20 cellular contexts compared by ENCODE assay signal in the genomic region with DNA sequence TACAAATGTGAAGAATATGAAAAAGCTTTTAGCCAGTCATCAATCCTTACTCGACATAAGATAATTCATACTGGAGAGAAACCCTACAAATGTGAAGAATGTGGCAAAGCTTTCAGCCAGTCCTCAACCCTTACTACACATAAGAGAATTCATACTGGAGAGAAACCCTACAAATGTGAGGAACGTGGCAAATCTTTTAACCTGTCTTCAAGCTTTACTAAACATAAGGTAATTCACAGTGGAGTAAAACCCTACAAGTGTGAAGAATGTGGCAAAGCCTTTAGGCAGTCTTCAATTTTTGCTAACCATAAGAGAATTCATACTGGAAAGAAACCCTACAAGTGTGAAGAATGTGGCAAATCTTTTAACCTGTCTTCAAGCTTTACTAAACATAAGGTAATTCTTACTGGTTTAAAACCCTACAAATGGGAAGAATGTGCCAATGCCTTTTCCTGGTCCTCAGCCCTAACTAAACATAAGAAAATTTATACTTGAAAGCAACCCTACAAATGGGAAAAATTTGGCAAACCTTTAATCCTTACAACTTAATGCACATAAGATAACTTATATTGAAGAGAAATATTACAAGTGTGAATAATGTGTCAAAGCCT.
A peak's percentile ranks its signal among the peaks of the same experiment; 100 is the strongest.
DNase-seq lines count a peak whose midpoint lies in the region; ATAC-seq, FAIRE-seq and TF ChIP-seq lines count a peak whose summit lies in the region.
"Had no signal": no experiment of that assay in that cellular context is flagged by ENCODE, and none has a peak within 500 bp of the region (broad histone marks: within the 10 kb centered on the region; RNA-seq: fewer than 3 reads in every experiment).

No MANE protein-coding gene starts in this region.

- H3K27me3 ChIP-seq in K562 (ENCODE audit: control insufficient read depth in 2 of 2, insufficient read depth in 2 of 2, low read length in 2 of 2) (no peaks in the 10 kb centered on the region), endodermal cell (ENCODE audit: control insufficient read depth, insufficient read depth, low read length, poor library complexity, severe bottlenecking) (no peaks in the 10 kb centered on the region), subcutaneous abdominal adipose tissue (ENCODE audit: control insufficient read depth in 5 of 5, insufficient read depth in 4 of 5, low read length in 5 of 5) (no peaks in the 10 kb centered on the region)
- H3K27me3 ChIP-seq: BLaER1 treated with 17β-estradiol and CSF1 and Interleukin-3, amounts not matched to agents 10 nM and 100 nM had no signal

- TF ChIP-seq CTCF in HEK293 (tag by site-specific recombination; IDR thresholded peaks at IDR 0.05) (no peak), K562 (IDR thresholded peaks at IDR 0.05 in 2 of 3, conservative IDR thresholded peaks at IDR 0.05 in 1 of 3; ENCODE audit: insufficient read depth in 2 of 3, low read depth in 1 of 3, low read length in 3 of 3) (no peak), endodermal cell (conservative IDR thresholded peaks at IDR 0.05) (no peak)

- H3K4me3 Mint-ChIP-seq in endodermal cell = no peak overlapping the region
- H3K4me3 Mint-ChIP-seq: B cell; CD8-positive, alpha-beta T cell; GM23338; IgD-negative memory B cell had no signal

- H3K36me3 ChIP-seq in HEK293 (ENCODE audit: control insufficient read depth in 2 of 2, insufficient read depth in 1 of 2, low read length in 2 of 2) (no peaks in the 10 kb centered on the region), K562 (ENCODE audit: control insufficient read depth, insufficient read depth, low read length) (no peaks in the 10 kb centered on the region), endodermal cell (ENCODE audit: control insufficient read depth, insufficient read depth, low read length) (peaks cover 18% of the 10 kb centered on the region), subcutaneous abdominal adipose tissue (ENCODE audit: control insufficient read depth in 5 of 5, insufficient read depth in 5 of 5, low read length in 5 of 5) (no peaks in the 10 kb centered on the region)
- H3K36me3 ChIP-seq: BLaER1 treated with 17β-estradiol and CSF1 and Interleukin-3, amounts not matched to agents 10 nM and 100 nM had no signal

- no peaks in the 10 kb centered on the region for H3K79me2 ChIP-seq in K562 (ENCODE audit: control insufficient read depth, insufficient read depth, low read length)

- no TSS peak for BruUV-seq in K562 (replicated peaks; lab: Mats Ljungman, UMichigan)

- H3K4me1 Mint-ChIP-seq in endodermal cell = no peaks in the 10 kb centered on the region
- H3K4me1 Mint-ChIP-seq: B cell, GM23338, IgD-negative memory B cell had no signal

- H3K9ac ChIP-seq in K562 (ENCODE audit: insufficient read depth in 1 of 2, low read depth in 2 of 2, low read length in 2 of 2) = no peak overlapping the region
- H3K9ac ChIP-seq in endodermal cell (ENCODE audit: extremely low read depth, low read length, poor library complexity, severe bottlenecking) = no peak overlapping the region
- H3K9ac ChIP-seq in subcutaneous abdominal adipose tissue (ENCODE audit: low read length in 5 of 5) = no peak overlapping the region
- H3K9ac ChIP-seq: BLaER1 treated with 17β-estradiol and CSF1 and Interleukin-3, amounts not matched to agents 10 nM and 100 nM had no signal

- H3K36me3 Mint-ChIP-seq in endodermal cell (ENCODE audit: low read depth) = peaks cover 57% of the 10 kb centered on the region
- H3K36me3 Mint-ChIP-seq: IgD-negative memory B cell had no signal

- H3K4me3 ChIP-seq in HEK293 (ENCODE audit: low read depth, low read length) = no peak overlapping the region
- H3K4me3 ChIP-seq in K562 = no peak overlapping the region
- peak overlapping the region; percentile 67 for H3K4me3 ChIP-seq in endodermal cell (ENCODE audit: low read length)
- H3K4me3 ChIP-seq in subcutaneous abdominal adipose tissue (ENCODE audit: low read depth in 1 of 5, low read length in 5 of 5) = peak overlapping the region in 3 of 5 donors; percentile 7 to 35 (median 21)
- H3K4me3 ChIP-seq: GM23338 had no signal

- H3K27ac ChIP-seq in HEK293 (ENCODE audit: extremely low read depth, low read depth, low read length) = no peak overlapping the region
- no peak overlapping the region for H3K27ac ChIP-seq in K562 (ENCODE audit: extremely low read depth, low read depth, low read length)
- H3K27ac ChIP-seq in endodermal cell (ENCODE audit: low read depth, low read length) = no peak overlapping the region
- H3K27ac ChIP-seq in subcutaneous abdominal adipose tissue (ENCODE audit: low read depth, low read length) = no peak overlapping the region
- H3K27ac ChIP-seq: BLaER1 treated with 17β-estradiol and CSF1 and Interleukin-3, amounts not matched to agents 10 nM and 100 nM had no signal

- H3K4me1 ChIP-seq in HEK293 (ENCODE audit: control insufficient read depth, insufficient read depth, low read length) (no peaks in the 10 kb centered on the region), K562 (replicated peaks in 1 of 2; ENCODE audit: control insufficient read depth in 2 of 2, insufficient read depth in 2 of 2, low read length in 2 of 2) (no peaks in the 10 kb centered on the region), endodermal cell (ENCODE audit: control insufficient read depth, insufficient read depth, low read length) (no peaks in the 10 kb centered on the region), subcutaneous abdominal adipose tissue (ENCODE audit: control insufficient read depth in 5 of 5, insufficient read depth in 5 of 5, low read length in 5 of 5) (no peaks in the 10 kb centered on the region)
- H3K4me1 ChIP-seq: BLaER1 treated with 17β-estradiol and CSF1 and Interleukin-3, amounts not matched to agents 10 nM and 100 nM had no signal

- no peaks in the 10 kb centered on the region for H3K9me1 ChIP-seq in K562 (ENCODE audit: control insufficient read depth, insufficient read depth, low read length)

- no peak overlapping the region for H2AFZ ChIP-seq in K562 (ENCODE audit: low read depth, low read length)
- H2AFZ ChIP-seq: GM23338 had no signal

- no peak for TF ChIP-seq EP300 in K562 (IDR thresholded peaks at IDR 0.05; ENCODE audit: low read length)

- DNase-seq in K562 (ENCODE audit: extremely low read depth in 1 of 4, low spot score in 3 of 4) (no peak), endodermal cell (no peak), cerebellum (ENCODE audit: low spot score) (no peak), mucosa of gallbladder (ENCODE audit: low spot score) (no peak)
- DNase-seq: 8988T; Calu3; CD8-positive, alpha-beta T cell; DMS53; H7 had no signal

- in situ Hi-C loops in K562 (cut with MboI) = no loop called here

- no peaks in the 10 kb centered on the region for H3K9me3 ChIP-seq in HEK293 (ENCODE audit: control insufficient read depth, insufficient read depth, low read depth, low read length)
- H3K9me3 ChIP-seq in K562 (replicated peaks; ENCODE audit: control insufficient read depth, insufficient read depth, low read depth, low read length) = peaks cover 7% of the 10 kb centered on the region
- peaks cover 94% of the 10 kb centered on the region for H3K9me3 ChIP-seq in endodermal cell (ENCODE audit: control insufficient read depth, low read length)
- peaks cover 21 to 59% (median 41%) of the 10 kb centered on the region in 5 donors for H3K9me3 ChIP-seq in subcutaneous abdominal adipose tissue (ENCODE audit: control insufficient read depth in 5 of 5, low read length in 5 of 5)

- POLR2A ChIA-PET in HEK293 (lab: Yijun Ruan, JAX) = no interaction called here
- POLR2A ChIA-PET in K562 (lab: Yijun Ruan, JAX) = no interaction called here

- 0% methylated on average over 2 of the region's 2 CpGs for WGBS in K562 (ENCODE audit: insufficient coverage, low coverage, missing lambda C conversion rate)
- WGBS in endodermal cell (ENCODE audit: insufficient coverage in 1 of 2, insufficient read length in 1 of 2), 2 experiments = 83 to 91% methylated on average over 1 to 2 of the region's 2 CpGs

- no peak for TF ChIP-seq RAD21 in K562 (CRISPR knock-in tag; conservative IDR thresholded peaks at IDR 0.05 in 1 of 2, IDR thresholded peaks at IDR 0.05 in 1 of 2)

- intact Hi-C loops in K562 (cut with micrococcal nuclease) = no loop called here

- H3K4me2 ChIP-seq in K562 (ENCODE audit: insufficient read depth, low read length) = no peak overlapping the region
- H3K4me2 ChIP-seq: BLaER1 treated with 17β-estradiol and CSF1 and Interleukin-3, amounts not matched to agents 10 nM and 100 nM; GM23338 had no signal

- CTCF ChIA-PET in HEK293 (lab: Yijun Ruan, JAX) = no interaction called here
- CTCF ChIA-PET in K562 (lab: Yijun Ruan, JAX; ENCODE audit: low intra/inter-chr PET ratio) = no interaction called here

- no peaks in the 10 kb centered on the region for H4K20me1 ChIP-seq in K562 (replicated peaks; ENCODE audit: control insufficient read depth, insufficient read depth, low read length)
- H4K20me1 ChIP-seq: BLaER1 treated with 17β-estradiol and CSF1 and Interleukin-3, amounts not matched to agents 10 nM and 100 nM had no signal

- ATAC-seq in K562 = no peak
- ATAC-seq in GM21529 (IDR thresholded peaks at IDR 0.05; ENCODE audit: unreplicated experiment) = no peak
- ATAC-seq: CD8-positive, alpha-beta T cell; GM23338; HepG2 had no signal

- no peak for TF ChIP-seq POLR2A in K562 (conservative IDR thresholded peaks at IDR 0.05)

- H3K9me3 Mint-ChIP-seq in endodermal cell = peaks cover 85% of the 10 kb centered on the region

- no peaks in the 10 kb centered on the region for H3K27me3 Mint-ChIP-seq in endodermal cell (ENCODE audit: insufficient read depth)
- H3K27me3 Mint-ChIP-seq: B cell, IgD-negative memory B cell had no signal

- no peak for FAIRE-seq in K562 (lab: Jason Lieb, UNC)
- FAIRE-seq: G401.6, GM12892, GM18507, HepG2 had no signal

- H3K27ac Mint-ChIP-seq in endodermal cell = no peak overlapping the region
- H3K27ac Mint-ChIP-seq: B cell; CD8-positive, alpha-beta T cell; GM23338; IgD-negative memory B cell had no signal

TF ChIP-seq in HEK293, 187 proteins besides CTCF, POLR2A, EP300 and RAD21:
- TF ChIP-seq ZNF138 (tag by site-specific recombination; IDR thresholded peaks at IDR 0.05; ENCODE audit: borderline replicate concordance) (no peak), SETDB1 (IDR thresholded peaks at IDR 0.05; ENCODE audit: insufficient read length, low read length) (peak; percentile 79), ZNF274 (IDR thresholded peaks at IDR 0.05; ENCODE audit: low read length) (no peak), ZNF274 (tag by site-specific recombination; IDR thresholded peaks at IDR 0.05; ENCODE audit: borderline replicate concordance) (peak; percentile 80; the same call in 1 of the 2 replicates)
TF ChIP-seq in HEK293: peak in this region for 2.

TF ChIP-seq in K562, 482 proteins besides CTCF, POLR2A, EP300 and RAD21 (continues in another document):
- peak; percentile 93 for TF ChIP-seq ZNF274 (IDR thresholded peaks at IDR 0.05; ENCODE audit: borderline replicate concordance, low read depth, low read length)
- no peak for TF ChIP-seq SIN3B (IDR thresholded peaks at IDR 0.05; ENCODE audit: low read depth)

Comparison
In these comparisons a context has a peak if more than half of its experiments do, and no peak if none do; other contexts are left out.
1. H3K4me3 ChIP-seq: peak in endodermal cell (single experiment) and subcutaneous abdominal adipose tissue (3 of 5); none in HEK293 (single experiment) and K562 (single experiment).